12 cellular contexts compared by ENCODE assay signal in genomic region chr15:68790910-68791309, GRCh38. TPM values are rescaled to one million over a fixed set of nuclear protein-coding genes. Genes with fewer than 3 reads are reported as not detected.
DNase-seq lines count a peak whose midpoint lies in the region; ATAC-seq and TF ChIP-seq lines count a peak whose summit lies in the region.
"Had no signal": no experiment of that assay in that cellular context is flagged by ENCODE, and none has a peak within 500 bp of the region (broad histone marks: within the 10 kb centered on the region; RNA-seq: fewer than 3 reads in every experiment).

No MANE protein-coding gene starts in this region.

- intact Hi-C loops in left ventricle myocardium superior (cut with micrococcal nuclease): no loop called here
- intact Hi-C loops in activated T-helper 1 cell treated with anti-CD3 and anti-CD28 coated beads, Interleukin-12 subunit alpha, Interleukin-12 subunit beta, Interleukin-2, Interleukin-4 antibody, amounts not matched to agents 30 ng/mL and 10 ng/mL and 1 ng/mL, durations not matched to agents 14 hours and 24 hours and 36 hours (cut with micrococcal nuclease): loop anchor here (10.0 kb wide), 1 partner anchor 1304 kb away; the partner anchor contains the start of gene TLE3

- no peak overlapping the region for H2BK120ac ChIP-seq in mesendoderm (ENCODE audit: low read depth, low read length)

- no peak for DNase-seq in cardiac muscle cell (ENCODE audit: low read depth in 1 of 2, low spot score in 1 of 2)
- DNase-seq in left ventricle myocardium superior: no peak
- DNase-seq in activated T-helper 1 cell treated with anti-CD3 and anti-CD28 coated beads, Interleukin-12 subunit alpha, Interleukin-12 subunit beta, Interleukin-2, Interleukin-4 antibody, amounts not matched to agents 30 ng/mL and 10 ng/mL and 1 ng/mL, durations not matched to agents 14 hours and 24 hours and 36 hours (ENCODE audit: low spot score): no peak
- DNase-seq in mesendoderm: no peak
- no peak for DNase-seq in upper lobe of left lung
- no peak for DNase-seq in GM19238 (ENCODE audit: insufficient read length, low spot score)
- DNase-seq: GF-D8, NCI-H1930 had no signal

- peak overlapping the region; percentile 73 for H3K23ac ChIP-seq in mesendoderm (ENCODE audit: low read length)

- H2AK5ac ChIP-seq in mesendoderm (ENCODE audit: low read length): no peak overlapping the region

- H3K9me3 ChIP-seq in cardiac muscle cell (ENCODE audit: low read depth) (no peaks in the 10 kb centered on the region), upper lobe of left lung (no peaks in the 10 kb centered on the region)
- H3K9me3 ChIP-seq: thoracic aorta had no signal

- H3K4me1 ChIP-seq in cardiac muscle cell (ENCODE audit: low read depth): peaks cover 64% of the 10 kb centered on the region
- peaks cover 45% of the 10 kb centered on the region for H3K4me1 ChIP-seq in mesendoderm (ENCODE audit: control insufficient read depth, low read depth, low read length)
- H3K4me1 ChIP-seq in upper lobe of left lung: peaks cover 80 to 96% (median 81%) of the 10 kb centered on the region in 4 donors

- no peak overlapping the region for H3K9ac ChIP-seq in mesendoderm (ENCODE audit: low read length)

- no peak overlapping the region for H4K8ac ChIP-seq in mesendoderm (ENCODE audit: low read depth, low read length)

- H3K4me3 ChIP-seq in cardiac muscle cell (no peak overlapping the region), mesendoderm (ENCODE audit: low read length) (no peak overlapping the region), upper lobe of left lung (no peak overlapping the region)
- H3K4me3 ChIP-seq: thoracic aorta had no signal

- peaks cover 37% of the 10 kb centered on the region for H3K36me3 Mint-ChIP-seq in activated T-helper 1 cell treated with anti-CD3 and anti-CD28 coated beads, Interleukin-12 subunit alpha, Interleukin-12 subunit beta, Interleukin-2, Interleukin-4 antibody, amounts not matched to agents 30 ng/mL and 10 ng/mL and 1 ng/mL, durations not matched to agents 14 hours and 24 hours and 36 hours (ENCODE audit: low read depth)

- ATAC-seq in left ventricle myocardium superior: no peak
- no peak for ATAC-seq in upper lobe of left lung (ENCODE audit: low FRiP score in 2 of 2)
- no peak for ATAC-seq in HG02763 (IDR thresholded peaks at IDR 0.05; ENCODE audit: unreplicated experiment)
- ATAC-seq in GM21786 (IDR thresholded peaks at IDR 0.05; ENCODE audit: unreplicated experiment): no peak
- ATAC-seq: HepG2 had no signal

- no peak for TF ChIP-seq POLR2A in upper lobe of left lung (IDR thresholded peaks at IDR 0.05)

- H3K27me3 Mint-ChIP-seq in activated T-helper 1 cell treated with anti-CD3 and anti-CD28 coated beads, Interleukin-12 subunit alpha, Interleukin-12 subunit beta, Interleukin-2, Interleukin-4 antibody, amounts not matched to agents 30 ng/mL and 10 ng/mL and 1 ng/mL, durations not matched to agents 14 hours and 24 hours and 36 hours (ENCODE audit: insufficient read depth): no peaks in the 10 kb centered on the region

- TF ChIP-seq EP300 in upper lobe of left lung (IDR thresholded peaks at IDR 0.05): no peak

- no peak overlapping the region for H3K18ac ChIP-seq in mesendoderm (ENCODE audit: low read length)

- H3K56ac ChIP-seq in mesendoderm (ENCODE audit: low read length): no peak overlapping the region

- H3K4me3 Mint-ChIP-seq in activated T-helper 1 cell treated with anti-CD3 and anti-CD28 coated beads, Interleukin-12 subunit alpha, Interleukin-12 subunit beta, Interleukin-2, Interleukin-4 antibody, amounts not matched to agents 30 ng/mL and 10 ng/mL and 1 ng/mL, durations not matched to agents 14 hours and 24 hours and 36 hours: peak overlapping the region; percentile 72

- H3K4me1 Mint-ChIP-seq in activated T-helper 1 cell treated with anti-CD3 and anti-CD28 coated beads, Interleukin-12 subunit alpha, Interleukin-12 subunit beta, Interleukin-2, Interleukin-4 antibody, amounts not matched to agents 30 ng/mL and 10 ng/mL and 1 ng/mL, durations not matched to agents 14 hours and 24 hours and 36 hours (ENCODE audit: low read depth): peaks cover 71% of the 10 kb centered on the region

- H3K36me3 ChIP-seq in cardiac muscle cell (peaks cover 10% of the 10 kb centered on the region), mesendoderm (ENCODE audit: control insufficient read depth, insufficient read depth, low read length) (peaks cover 1% of the 10 kb centered on the region), upper lobe of left lung (peaks cover 0 to 11% (median 0%) of the 10 kb centered on the region in 4 donors)
- H3K36me3 ChIP-seq: thoracic aorta had no signal

- H3K4me2 ChIP-seq in mesendoderm (ENCODE audit: low read length): no peak overlapping the region

- TF ChIP-seq CTCF in cardiac muscle cell (IDR thresholded peaks at IDR 0.05; ENCODE audit: low read depth, low read length) (no peak), upper lobe of left lung (IDR thresholded peaks at IDR 0.05) (no peak)

- no peak overlapping the region for H2BK5ac ChIP-seq in mesendoderm (ENCODE audit: low read length)

- peaks cover 75% of the 10 kb centered on the region for H3K79me2 ChIP-seq in mesendoderm (ENCODE audit: control insufficient read depth, insufficient read depth, low read length)

- H3K27ac Mint-ChIP-seq in activated T-helper 1 cell treated with anti-CD3 and anti-CD28 coated beads, Interleukin-12 subunit alpha, Interleukin-12 subunit beta, Interleukin-2, Interleukin-4 antibody, amounts not matched to agents 30 ng/mL and 10 ng/mL and 1 ng/mL, durations not matched to agents 14 hours and 24 hours and 36 hours: peak overlapping the region; percentile 97

- WGBS in mesendoderm (ENCODE audit: extremely low coverage, insufficient coverage, low lambda C conversion rate): no CpG with 5 or more reads among the region's 2 CpGs
- WGBS in upper lobe of left lung, 2 donors: 78 to 94% methylated on average over 2 of the region's 2 CpGs

- H3K4ac ChIP-seq in mesendoderm (ENCODE audit: low read depth, low read length): no peak overlapping the region

- peak overlapping the region; percentile 64 for H3K27ac ChIP-seq in cardiac muscle cell
- H3K27ac ChIP-seq in mesendoderm (ENCODE audit: low read depth, low read length): no peak overlapping the region
- peak overlapping the region; percentile 14 to 88 (median 84) for H3K27ac ChIP-seq in upper lobe of left lung
- H3K27ac ChIP-seq: thoracic aorta had no signal

- H3K9me3 Mint-ChIP-seq in activated T-helper 1 cell treated with anti-CD3 and anti-CD28 coated beads, Interleukin-12 subunit alpha, Interleukin-12 subunit beta, Interleukin-2, Interleukin-4 antibody, amounts not matched to agents 30 ng/mL and 10 ng/mL and 1 ng/mL, durations not matched to agents 14 hours and 24 hours and 36 hours: no peaks in the 10 kb centered on the region

- H3K27me3 ChIP-seq in cardiac muscle cell (no peaks in the 10 kb centered on the region), mesendoderm (ENCODE audit: insufficient read depth, low read length, poor library complexity) (no peaks in the 10 kb centered on the region), upper lobe of left lung (no peaks in the 10 kb centered on the region)

- no peak overlapping the region for H2BK15ac ChIP-seq in mesendoderm (replicated peaks; ENCODE audit: low read depth)

- H3K79me1 ChIP-seq in mesendoderm (ENCODE audit: low read length): peaks cover 51% of the 10 kb centered on the region

- H4K5ac ChIP-seq in mesendoderm (ENCODE audit: low read length): no peak overlapping the region

RNA-seq across cellular contexts. Expression of gene ANP32A, which starts 29.8 kb away (rescaled TPM):
- total RNA-seq in cardiac muscle cell: 140 and 144 TPM in 2 replicates
- 278 and 318 TPM in 2 replicates for polyA plus RNA-seq in cardiac muscle cell
- total RNA-seq in left ventricle myocardium superior: 138 TPM
- total RNA-seq in activated T-helper 1 cell treated with anti-CD3 and anti-CD28 coated beads, Interleukin-12 subunit alpha, Interleukin-12 subunit beta, Interleukin-2, Interleukin-4 antibody, amounts not matched to agents 30 ng/mL and 10 ng/mL and 1 ng/mL, durations not matched to agents 14 hours and 24 hours and 36 hours: 275 TPM in 2 replicates
- polyA plus RNA-seq in mesendoderm (2013, experiment 1 of 2): 442 TPM
- polyA plus RNA-seq in mesendoderm (2013, experiment 2 of 2): 440 TPM
- total RNA-seq in upper lobe of left lung: 100 to 1,000 TPM in 2 of 6 donors, 10 to 100 TPM in 4; 62.9 to 110 (median 81.5) TPM
